Comparison of ENCODE assay signal across 20 cellular contexts in genomic region chr11:24935059-24935458, GRCh38.
DNase-seq lines count a peak whose midpoint lies in the region; ATAC-seq and TF ChIP-seq lines count a peak whose summit lies in the region.
"Had no signal": no experiment of that assay in that cellular context is flagged by ENCODE, and none has a peak within 500 bp of the region (broad histone marks: within the 10 kb centered on the region; RNA-seq: fewer than 3 reads in every experiment).

No MANE protein-coding gene starts in this region.

- no peaks in the 10 kb centered on the region for H3F3A ChIP-seq in PC-3 (ENCODE audit: low read length, unreplicated experiment)

- H3K36me3 ChIP-seq in PC-3 (ENCODE audit: low read depth, low read length): no peaks in the 10 kb centered on the region
- H3K36me3 ChIP-seq in fibroblast of lung (ENCODE audit: control insufficient read depth, insufficient read depth, low read length): no peaks in the 10 kb centered on the region
- no peaks in the 10 kb centered on the region for H3K36me3 ChIP-seq in esophagus muscularis mucosa
- H3K36me3 ChIP-seq: BLaER1 treated with 17β-estradiol and CSF1 and Interleukin-3, amounts not matched to agents 10 nM and 100 nM; MG63; Peyer's patch had no signal

- ATAC-seq in PC-3 (peak; percentile 94), GM18517 (IDR thresholded peaks at IDR 0.05; ENCODE audit: unreplicated experiment) (no peak)
- ATAC-seq: GM12878, K562 had no signal

- no peaks in the 10 kb centered on the region for H3K79me2 ChIP-seq in PC-3 (ENCODE audit: low read length)
- H3K79me2 ChIP-seq in fibroblast of lung (ENCODE audit: control insufficient read depth, insufficient read depth, low read length): no peaks in the 10 kb centered on the region

- H4K20me1 ChIP-seq in PC-3 (ENCODE audit: low read length): no peaks in the 10 kb centered on the region
- no peaks in the 10 kb centered on the region for H4K20me1 ChIP-seq in fibroblast of lung (ENCODE audit: control insufficient read depth, extremely low read depth, insufficient read depth, low read length)
- H4K20me1 ChIP-seq: BLaER1 treated with 17β-estradiol and CSF1 and Interleukin-3, amounts not matched to agents 10 nM and 100 nM had no signal

- no TSS peak for BruUV-seq in PC-3 (replicated peaks; lab: Mats Ljungman, UMichigan)

- intact Hi-C loops in PC-3 (cut with micrococcal nuclease) (no loop called here), esophagus muscularis mucosa (cut with DNase I) (no loop called here)

- peaks cover 8% of the 10 kb centered on the region for H3K4me1 ChIP-seq in PC-3 (ENCODE audit: insufficient read depth, low read length)
- no peaks in the 10 kb centered on the region for H3K4me1 ChIP-seq in fibroblast of lung (ENCODE audit: control insufficient read depth, extremely low read depth, insufficient read depth, low read length)
- H3K4me1 ChIP-seq in esophagus muscularis mucosa: no peaks in the 10 kb centered on the region
- H3K4me1 ChIP-seq: Caco-2, Peyer's patch had no signal

- POLR2A ChIA-PET in PC-3 (lab: Charles Lee; ENCODE audit: unreplicated experiment): no interaction called here

- no peak for TF ChIP-seq EP300 in esophagus muscularis mucosa (IDR thresholded peaks at IDR 0.05)

- TF ChIP-seq POLR2A in esophagus muscularis mucosa (IDR thresholded peaks at IDR 0.05; ENCODE audit: low read depth): no peak

- H2AFZ ChIP-seq in PC-3 (ENCODE audit: low read length) (peak overlapping the region; percentile 16; the same call in 1 of the 2 replicates), fibroblast of lung (ENCODE audit: low read length) (no peak overlapping the region)

- 74% methylated on average over 1 of the region's 1 CpG for WGBS in esophagus muscularis mucosa

- H3K9ac ChIP-seq in PC-3 (ENCODE audit: low read length) (no peak overlapping the region), fibroblast of lung (ENCODE audit: insufficient read depth, low read length) (no peak overlapping the region)
- H3K9ac ChIP-seq: BLaER1 treated with 17β-estradiol and CSF1 and Interleukin-3, amounts not matched to agents 10 nM and 100 nM had no signal

- H3K9me3 ChIP-seq in PC-3 (ENCODE audit: low read length): no peaks in the 10 kb centered on the region
- no peaks in the 10 kb centered on the region for H3K9me3 ChIP-seq in fibroblast of lung (ENCODE audit: control insufficient read depth, insufficient read depth, low read depth, low read length)
- peaks cover 0 to 2% (median 0%) of the 10 kb centered on the region in 4 donors for H3K9me3 ChIP-seq in esophagus muscularis mucosa
- H3K9me3 ChIP-seq: Caco-2, MG63, Peyer's patch had no signal

- no peak for TF ChIP-seq CTCF in PC-3 (conservative IDR thresholded peaks at IDR 0.05; ENCODE audit: low read depth, low read length)
- no peak for TF ChIP-seq CTCF in fibroblast of lung (conservative IDR thresholded peaks at IDR 0.05 in 1 of 2, IDR thresholded peaks at IDR 0.05 in 1 of 2; ENCODE audit: low read depth in 1 of 2, low read length in 2 of 2)
- TF ChIP-seq CTCF in esophagus muscularis mucosa (IDR thresholded peaks at IDR 0.05): no peak

- H3K27me3 ChIP-seq in PC-3 (ENCODE audit: low read length) (no peaks in the 10 kb centered on the region), fibroblast of lung (ENCODE audit: control insufficient read depth, insufficient read depth, low read length) (no peaks in the 10 kb centered on the region), esophagus muscularis mucosa (no peaks in the 10 kb centered on the region)
- H3K27me3 ChIP-seq: BLaER1 treated with 17β-estradiol and CSF1 and Interleukin-3, amounts not matched to agents 10 nM and 100 nM; MG63; Peyer's patch had no signal

- DNase-seq in HCEC 1CT (peak; percentile 25), PC-3 (peak; percentile 30), fibroblast of lung (ENCODE audit: low read depth in 2 of 2) (peak; percentile 2 to 76), NK-92 (lab: John Stamatoyannopoulos, UW; ENCODE audit: unreplicated experiment) (no peak), esophagus muscularis mucosa (ENCODE audit: extremely low spot score) (no peak), AG20443 (ENCODE audit: low spot score) (no peak)
- DNase-seq: Caco-2; CD4-positive, alpha-beta memory T cell; DMS 273 treated with DMSO at 0.1 percent for 48 hours; GOT3; MG63; NCI-H1417 treated with DMSO at 0.1 percent for 48 hours; NCI-H187; NCI-H510A treated with DMSO at 0.1 percent for 48 hours; NCI-H774; Peyer's patch had no signal

- H3K9me2 ChIP-seq in PC-3 (replicated peaks; ENCODE audit: low read length): no peaks in the 10 kb centered on the region

- H3K27ac ChIP-seq in PC-3 (ENCODE audit: low read length) (no peak overlapping the region), fibroblast of lung (ENCODE audit: insufficient read depth, low read length) (no peak overlapping the region), esophagus muscularis mucosa (replicated peaks in 1 of 4) (no peak overlapping the region)
- H3K27ac ChIP-seq: BLaER1 treated with 17β-estradiol and CSF1 and Interleukin-3, amounts not matched to agents 10 nM and 100 nM; Peyer's patch had no signal

- H3K4me2 ChIP-seq in PC-3 (ENCODE audit: low read length): no peak overlapping the region
- H3K4me2 ChIP-seq in fibroblast of lung (ENCODE audit: extremely low read depth, insufficient read depth, low read length): no peak overlapping the region
- H3K4me2 ChIP-seq: BLaER1 treated with 17β-estradiol and CSF1 and Interleukin-3, amounts not matched to agents 10 nM and 100 nM had no signal

- H3K4me3 ChIP-seq in PC-3 (ENCODE audit: low read length) (no peak overlapping the region), fibroblast of lung (replicated peaks in 1 of 4; ENCODE audit: control extremely low read depth in 1 of 4, insufficient read depth in 1 of 4, low read depth in 3 of 4, low read length in 4 of 4) (no peak overlapping the region), esophagus muscularis mucosa (no peak overlapping the region)
- H3K4me3 ChIP-seq: BLaER1 treated with 17β-estradiol and CSF1 and Interleukin-3, amounts not matched to agents 10 nM and 100 nM; GM12878; K562; MG63; Peyer's patch had no signal

- CTCF ChIA-PET in PC-3 (lab: Charles Lee): no interaction called here

Comparison
In these comparisons a context has a peak if more than half of its experiments do, and no peak if none do; other contexts are left out.
1. DNase-seq: peak in HCEC 1CT (single experiment), PC-3 (single experiment) and fibroblast of lung (2 of 2); none in NK-92 (single experiment), esophagus muscularis mucosa (single experiment) and AG20443 (single experiment).